8 cellular contexts compared by ENCODE assay signal in genomic region chr1:11037740-11038182, GRCh38. TPM values are rescaled to one million over a fixed set of nuclear protein-coding genes. Genes with fewer than 3 reads are reported as not detected.
A peak's percentile ranks its signal among the peaks of the same experiment; 100 is the strongest.
DNase-seq lines count a peak whose midpoint lies in the region; ATAC-seq and TF ChIP-seq lines count a peak whose summit lies in the region.

No MANE protein-coding gene starts in this region.

- no peaks in the 10 kb centered on the region for H3K9me2 ChIP-seq in neural cell (ENCODE audit: insufficient read depth, low read length)

- H3K27me3 ChIP-seq in Peyer's patch, result no peaks in the 10 kb centered on the region
- no peaks in the 10 kb centered on the region for H3K27me3 ChIP-seq in neural cell (ENCODE audit: insufficient read depth, low read depth, low read length)

- H3K4me1 ChIP-seq in Peyer's patch, result no peaks in the 10 kb centered on the region

- TF ChIP-seq POLR2A in Peyer's patch (IDR thresholded peaks at IDR 0.05), result no peak

- H3K4me2 ChIP-seq in neural cell (ENCODE audit: low read length), result no peak overlapping the region

- no peak overlapping the region for H2AFZ ChIP-seq in neural cell (ENCODE audit: low read depth, low read length)

- ATAC-seq in GM18511 (IDR thresholded peaks at IDR 0.05; ENCODE audit: unreplicated experiment), result no peak

- no peak overlapping the region for H3K9ac ChIP-seq in neural cell (ENCODE audit: low read length)

- H3K36me3 ChIP-seq in Peyer's patch (no peaks in the 10 kb centered on the region), neural cell (ENCODE audit: insufficient read depth, low read length) (no peaks in the 10 kb centered on the region)

- TF ChIP-seq RAD21 in neural cell (conservative IDR thresholded peaks at IDR 0.05), result peak; percentile 97

- H3F3A ChIP-seq in neural cell (ENCODE audit: insufficient read depth, low read length, poor library complexity, severe bottlenecking), result no peaks in the 10 kb centered on the region

- DNase-seq in LNCaP clone FGC (ENCODE audit: low read depth), result peak; percentile 63
- DNase-seq in Peyer's patch, result peak; percentile 87 to 95 (median 91)
- DNase-seq in activated T-cell treated with anti-CD3 and anti-CD28 coated beads, Interleukin-2, amount 50 U/mL, for 48 hours, result peak; percentile 91 to 93
- peak; percentile 83 for DNase-seq in fibroblast of mammary gland (ENCODE audit: low read depth)
- DNase-seq in stimulated activated naive CD4-positive, alpha-beta T cell treated with Interleukin-2 at 50 U/mL for 16 hours (lab: John Stamatoyannopoulos, UW), result peak; percentile 78

- H3K27ac ChIP-seq in Peyer's patch, result no peak overlapping the region
- H3K27ac ChIP-seq in neural cell (ENCODE audit: low read length), result no peak overlapping the region

- H3K9me3 ChIP-seq in Peyer's patch (no peaks in the 10 kb centered on the region), neural cell (ENCODE audit: low read length) (no peaks in the 10 kb centered on the region)

- peak; percentile 97 for TF ChIP-seq CTCF in GM12872 (IDR thresholded peaks at IDR 0.05; ENCODE audit: insufficient read depth, low read depth, low read length)
- TF ChIP-seq CTCF in LNCaP clone FGC (IDR thresholded peaks at IDR 0.05; ENCODE audit: control insufficient read depth, extremely low read depth, insufficient read depth), result peak; percentile 99
- TF ChIP-seq CTCF in Peyer's patch (IDR thresholded peaks at IDR 0.05), result peak; percentile 83 to 98 (median 94)
- peak; percentile 99 for TF ChIP-seq CTCF in fibroblast of mammary gland (conservative IDR thresholded peaks at IDR 0.05; ENCODE audit: control insufficient read depth, insufficient read depth, low read depth, low read length)
- peak; percentile 98 for TF ChIP-seq CTCF in neural cell (IDR thresholded peaks at IDR 0.05; ENCODE audit: poor library complexity, severe bottlenecking)

- H4K20me1 ChIP-seq in neural cell (ENCODE audit: insufficient read depth), result no peaks in the 10 kb centered on the region

- TF ChIP-seq EP300 in neural cell (conservative IDR thresholded peaks at IDR 0.05; ENCODE audit: poor library complexity, severe bottlenecking), result no peak

- H3K4me3 ChIP-seq in LNCaP clone FGC (ENCODE audit: low read depth, low read length), result no peak overlapping the region
- no peak overlapping the region for H3K4me3 ChIP-seq in Peyer's patch
- H3K4me3 ChIP-seq in fibroblast of mammary gland (ENCODE audit: control insufficient read depth, low read depth, low read length), result no peak overlapping the region
- H3K4me3 ChIP-seq in neural cell (ENCODE audit: low read length), result no peak overlapping the region

- H3K79me2 ChIP-seq in neural cell (replicated peaks; ENCODE audit: insufficient read depth, low read length), result no peaks in the 10 kb centered on the region

TF ChIP-seq in neural cell, 6 proteins besides CTCF, POLR2A, EP300 and RAD21:
- TF ChIP-seq SMC3 (conservative IDR thresholded peaks at IDR 0.05; ENCODE audit: poor library complexity), result peak; percentile 90
- TF ChIP-seq, protein P1, sequence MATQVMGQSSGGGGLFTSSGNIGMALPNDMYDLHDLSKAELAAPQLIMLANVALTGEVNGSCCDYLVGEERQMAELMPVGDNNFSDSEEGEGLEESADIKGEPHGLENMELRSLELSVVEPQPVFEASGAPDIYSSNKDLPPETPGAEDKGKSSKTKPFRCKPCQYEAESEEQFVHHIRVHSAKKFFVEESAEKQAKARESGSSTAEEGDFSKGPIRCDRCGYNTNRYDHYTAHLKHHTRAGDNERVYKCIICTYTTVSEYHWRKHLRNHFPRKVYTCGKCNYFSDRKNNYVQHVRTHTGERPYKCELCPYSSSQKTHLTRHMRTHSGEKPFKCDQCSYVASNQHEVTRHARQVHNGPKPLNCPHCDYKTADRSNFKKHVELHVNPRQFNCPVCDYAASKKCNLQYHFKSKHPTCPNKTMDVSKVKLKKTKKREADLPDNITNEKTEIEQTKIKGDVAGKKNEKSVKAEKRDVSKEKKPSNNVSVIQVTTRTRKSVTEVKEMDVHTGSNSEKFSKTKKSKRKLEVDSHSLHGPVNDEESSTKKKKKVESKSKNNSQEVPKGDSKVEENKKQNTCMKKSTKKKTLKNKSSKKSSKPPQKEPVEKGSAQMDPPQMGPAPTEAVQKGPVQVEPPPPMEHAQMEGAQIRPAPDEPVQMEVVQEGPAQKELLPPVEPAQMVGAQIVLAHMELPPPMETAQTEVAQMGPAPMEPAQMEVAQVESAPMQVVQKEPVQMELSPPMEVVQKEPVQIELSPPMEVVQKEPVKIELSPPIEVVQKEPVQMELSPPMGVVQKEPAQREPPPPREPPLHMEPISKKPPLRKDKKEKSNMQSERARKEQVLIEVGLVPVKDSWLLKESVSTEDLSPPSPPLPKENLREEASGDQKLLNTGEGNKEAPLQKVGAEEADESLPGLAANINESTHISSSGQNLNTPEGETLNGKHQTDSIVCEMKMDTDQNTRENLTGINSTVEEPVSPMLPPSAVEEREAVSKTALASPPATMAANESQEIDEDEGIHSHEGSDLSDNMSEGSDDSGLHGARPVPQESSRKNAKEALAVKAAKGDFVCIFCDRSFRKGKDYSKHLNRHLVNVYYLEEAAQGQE (IDR thresholded peaks at IDR 0.05; ENCODE audit: borderline replicate concordance), result no peak
- peak; percentile 44 for TF ChIP-seq MXI1 (conservative IDR thresholded peaks at IDR 0.05; ENCODE audit: poor library complexity, severe bottlenecking)

RNA-seq across cellular contexts. Expression of gene MASP2, which starts 9.3 kb away (rescaled TPM):
- total RNA-seq in Peyer's patch, result not detected
- not detected in 2 replicates for polyA plus RNA-seq in neural cell
- polyA minus RNA-seq in neural cell, result 0.35 and 0.49 TPM in 2 replicates

RNA-seq across cellular contexts. Expression of gene SRM, which starts 22.1 kb away (rescaled TPM):
- total RNA-seq in Peyer's patch, result 10 to 100 TPM in 3 of 4 donors, 1 to 10 TPM in 1; 9.3 to 38.6 (median 19.8) TPM
- polyA plus RNA-seq in neural cell, result 22.9 and 23.2 TPM in 2 replicates
- 19.2 and 23.5 TPM in 2 replicates for polyA minus RNA-seq in neural cell

RNA-seq across cellular contexts. Expression of gene TARDBP, which starts 25.3 kb away (rescaled TPM):
- 100 to 1,000 TPM; 141 to 313 (median 167) TPM for total RNA-seq in Peyer's patch
- 129 and 157 TPM in 2 replicates for polyA plus RNA-seq in neural cell
- polyA minus RNA-seq in neural cell, result 152 and 165 TPM in 2 replicates
